Comparison of ENCODE assay signal across 12 cellular contexts in the genomic region with DNA sequence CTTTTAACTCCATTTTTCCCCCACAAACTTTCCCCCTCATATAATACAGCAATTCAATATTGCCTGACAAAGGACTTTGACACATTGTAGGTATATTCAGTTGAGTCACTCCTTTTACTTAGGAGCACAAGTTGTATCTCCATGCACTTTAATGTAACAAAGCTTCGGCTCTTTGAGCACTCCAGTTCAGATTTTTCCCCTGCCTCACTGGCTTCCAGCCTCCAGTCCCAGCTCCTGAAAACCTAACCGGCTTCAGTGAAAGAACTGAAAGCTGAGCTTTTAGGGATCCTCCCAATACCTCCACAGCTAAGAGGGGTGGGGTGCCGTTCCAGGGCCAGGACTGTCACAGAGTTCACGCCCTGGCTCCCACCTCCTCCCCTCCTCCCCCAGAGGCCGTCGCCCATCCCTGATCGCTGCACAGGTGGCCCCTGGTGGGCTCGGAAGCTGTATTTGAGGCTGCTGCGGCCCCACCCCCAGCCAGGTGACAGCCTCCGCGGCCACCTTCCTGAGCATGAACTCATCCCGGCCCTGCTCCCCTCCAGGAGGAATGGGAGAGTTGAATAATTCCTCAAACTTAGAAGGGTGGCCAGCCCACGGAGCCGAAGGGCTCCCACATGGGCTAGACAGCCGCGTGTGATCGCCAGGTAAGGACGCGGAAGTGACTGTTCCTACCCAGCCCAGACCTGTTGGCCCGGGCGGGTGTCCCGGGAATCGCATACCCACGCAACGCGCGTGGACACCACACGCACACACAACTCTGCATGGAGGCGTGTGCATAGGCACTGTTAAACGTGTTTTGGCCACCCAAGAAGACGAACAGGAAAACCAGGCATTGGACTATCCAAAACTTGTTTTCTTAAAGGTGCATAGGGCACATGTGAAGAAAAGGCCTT. TPM values are rescaled to one million over a fixed set of nuclear protein-coding genes. Genes with fewer than 3 reads are reported as not detected.
DNase-seq lines count a peak whose midpoint lies in the region; ATAC-seq and TF ChIP-seq lines count a peak whose summit lies in the region.
"Had no signal": no experiment of that assay in that cellular context is flagged by ENCODE, and none has a peak within 500 bp of the region (broad histone marks: within the 10 kb centered on the region; RNA-seq: fewer than 3 reads in every experiment).

No MANE protein-coding gene starts in this region.

- TF ChIP-seq EP300 in ovary (IDR thresholded peaks at IDR 0.05) = no peak

- H3K36me3 ChIP-seq in ovary = no peaks in the 10 kb centered on the region

- TF ChIP-seq CTCF in GM13976 (IDR thresholded peaks at IDR 0.05; ENCODE audit: borderline replicate concordance, control extremely low read depth, extremely low read depth, insufficient read depth, missing control alignments) = no peak
- TF ChIP-seq CTCF in ovary (IDR thresholded peaks at IDR 0.05) = no peak

- H3K4me3 Mint-ChIP-seq in T-helper 17 cell = peak overlapping the region; percentile 55

- intact Hi-C loops in ovary (cut with DNase I) = no loop called here

- H3K4me1 Mint-ChIP-seq in T-helper 17 cell = peaks cover 12% of the 10 kb centered on the region

- no peak overlapping the region for H3K27ac Mint-ChIP-seq in T-helper 17 cell

- peaks cover 8% of the 10 kb centered on the region for H3K36me3 Mint-ChIP-seq in T-helper 17 cell (ENCODE audit: low read depth)

- H3K9me3 ChIP-seq in T-helper 17 cell (ENCODE audit: control insufficient read depth, low read length, poor library complexity, severe bottlenecking) (no peaks in the 10 kb centered on the region), iPS-18c (ENCODE audit: control insufficient read depth, insufficient read depth, low read length) (no peaks in the 10 kb centered on the region), ovary (no peaks in the 10 kb centered on the region)

- H3K27me3 Mint-ChIP-seq in T-helper 17 cell = peaks cover 78% of the 10 kb centered on the region

- TF ChIP-seq POLR2A in ovary (IDR thresholded peaks at IDR 0.05) = no peak

- ATAC-seq in T-helper 17 cell (no peak), HG02610 (IDR thresholded peaks at IDR 0.05; ENCODE audit: unreplicated experiment) (no peak)

- peak overlapping the region; percentile 75 for H3K4me3 ChIP-seq in iPS-18c (ENCODE audit: insufficient read depth, low read depth, low read length)
- H3K4me3 ChIP-seq in ovary = no peak overlapping the region

- no peak overlapping the region for H3K27ac ChIP-seq in ovary

- H3K4me1 ChIP-seq in ovary (ENCODE audit: insufficient read depth) = peaks cover 8% of the 10 kb centered on the region

- 2 to 5% (median 4%) methylated on average over 31 of the region's 31 CpGs for WGBS in ovary, 3 donors

- DNase-seq in GM13976 (ENCODE audit: low spot score) (peak; percentile 22), T-helper 17 cell (no peak), retina (peak; percentile 12), ovary (no peak), AG20443 (ENCODE audit: low spot score) (no peak), NCI-H446 treated with DMSO at 0.1 percent for 48 hours (lab: John Stamatoyannopoulos, UW) (no peak)
- DNase-seq: activated CD8-positive, alpha-beta memory T cell treated with anti-CD3 and anti-CD28 coated beads, Interleukin-2, amount 50 U/mL, for 48 hours; effector memory CD4-positive, alpha-beta T cell; NCI-H1436 treated with DMSO at 0.1 percent for 48 hours; SHP77 had no signal

- no peaks in the 10 kb centered on the region for H3K27me3 ChIP-seq in ovary

- in situ Hi-C loops in GM13976 (cut with MboI; ENCODE audit: low sequenced_read_pairs, unreplicated experiment) = no loop called here

RNA-seq across cellular contexts. Expression of a gene that starts 1.8 kb away (rescaled TPM):
- total RNA-seq in T-helper 17 cell (under 1 TPM in 1 of 2 donors, not detected in 1; 0.12 TPM), ovary (10 to 100 TPM in 1 of 7 donors, 1 to 10 TPM in 4, under 1 TPM in 2; 0.25 to 25.5 (median 1.5) TPM)
- polyA plus RNA-seq in ovary = 1 to 10 TPM; 1.2 to 3.4 TPM

Comparison
In these comparisons a context has a peak if more than half of its experiments do, and no peak if none do; other contexts are left out.
1. DNase-seq: peak in GM13976 (single experiment) and retina (single experiment); none in T-helper 17 cell (0 of 3), ovary (0 of 5), AG20443 (single experiment) and NCI-H446 treated with DMSO at 0.1 percent for 48 hours (single experiment).